Comparison of ENCODE assay signal across 24 cellular contexts in the genomic region with DNA sequence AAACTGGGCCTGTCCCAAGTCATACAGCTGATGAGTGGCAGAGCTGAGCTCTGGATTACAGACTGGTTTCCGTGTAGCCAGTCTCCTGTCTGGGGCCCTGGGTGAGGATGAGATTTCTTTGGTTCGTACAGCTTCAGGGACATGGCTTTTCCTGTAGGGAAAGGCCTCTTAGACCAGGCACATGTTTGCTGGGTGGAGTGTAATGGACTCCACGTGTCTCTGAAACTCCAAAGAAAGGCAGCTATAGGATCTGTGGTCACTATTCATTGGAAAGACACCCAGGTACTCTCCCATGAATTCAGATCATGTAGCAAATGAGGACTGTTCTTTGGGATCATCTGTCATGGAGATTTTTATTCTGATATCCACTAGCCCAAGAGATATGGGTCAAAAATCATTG. TPM values are rescaled to one million over a fixed set of nuclear protein-coding genes. Genes with fewer than 3 reads are reported as not detected.
"Had no signal": no experiment of that assay in that cellular context is flagged by ENCODE, and none has a peak within 500 bp of the region (broad histone marks: within the 10 kb centered on the region; RNA-seq: fewer than 3 reads in every experiment).

No MANE protein-coding gene starts in this region.

- H3K36me3 Mint-ChIP-seq: memory B cell; natural killer cell treated with Interleukin-12 subunit alpha and Interleukin-12 subunit beta and Interleukin-15 and Interleukin-18, amount 100 ng/mL, for 72 hours; stimulated activated effector memory CD8-positive, alpha-beta T cell treated with anti-CD3 and anti-CD28 coated beads, Interleukin-12 subunit alpha, Interleukin-12 subunit beta, amount 100 ng/mL, for 72 hours; type B pancreatic cell had no signal

- H3K9me3 ChIP-seq: lower lobe of right lung, neutrophil, sigmoid colon, suprapubic skin, thyroid gland had no signal

- H3K4me1 Mint-ChIP-seq: stimulated activated effector memory CD8-positive, alpha-beta T cell treated with anti-CD3 and anti-CD28 coated beads, Interleukin-12 subunit alpha, Interleukin-12 subunit beta, amount 100 ng/mL, for 72 hours had no signal

- H3K4me3 ChIP-seq: lower lobe of right lung, sigmoid colon, skin epidermis, suprapubic skin, thyroid gland had no signal

- H3K27me3 ChIP-seq: sigmoid colon, suprapubic skin, thyroid gland had no signal

- DNase-seq: dermis blood vessel endothelial cell; effector CD4-positive, alpha-beta T cell; foreskin melanocyte; head of caudate nucleus; hippocampal formation; lower lobe of right lung; midbrain; sigmoid colon; stimulated activated CD4-positive, alpha-beta T cell treated with anti-CD3 and anti-CD28 coated beads, Interleukin-2, amount 100 ng/mL, for 48 hours; stimulated activated CD8-positive, alpha-beta memory T cell treated with anti-CD3 and anti-CD28 coated beads, Interleukin-4, amount 100 ng/mL, for 48 hours; stimulated activated naive CD8-positive, alpha-beta T cell treated with anti-CD3 and anti-CD28 coated beads, Interleukin-15, Interleukin-2, amounts not matched to agents 100 U/mL and 50 U/mL, for 24 hours; thyroid gland had no signal

- H3K4me3 Mint-ChIP-seq: memory B cell; natural killer cell treated with Interleukin-12 subunit alpha and Interleukin-12 subunit beta and Interleukin-15 and Interleukin-18, amount 100 ng/mL, for 72 hours; stimulated activated effector memory CD8-positive, alpha-beta T cell treated with anti-CD3 and anti-CD28 coated beads, Interleukin-12 subunit alpha, Interleukin-12 subunit beta, amount 100 ng/mL, for 72 hours had no signal

- ATAC-seq: lower lobe of right lung; stimulated activated effector memory CD8-positive, alpha-beta T cell treated with anti-CD3 and anti-CD28 coated beads, Interleukin-12 subunit alpha, Interleukin-12 subunit beta, amount 100 ng/mL, for 72 hours; stimulated activated naive CD8-positive, alpha-beta T cell treated with anti-CD3 and anti-CD28 coated beads, Interleukin-15, Interleukin-2, amounts not matched to agents 100 U/mL and 50 U/mL, for 24 hours had no signal

- H3K4me1 ChIP-seq: lower lobe of right lung had no signal

- H3K36me3 ChIP-seq: lower lobe of right lung, neutrophil, sigmoid colon, suprapubic skin, thyroid gland had no signal

- H3K27ac Mint-ChIP-seq: memory B cell; natural killer cell treated with Interleukin-12 subunit alpha and Interleukin-12 subunit beta and Interleukin-15 and Interleukin-18, amount 100 ng/mL, for 72 hours; stimulated activated effector memory CD8-positive, alpha-beta T cell treated with anti-CD3 and anti-CD28 coated beads, Interleukin-12 subunit alpha, Interleukin-12 subunit beta, amount 100 ng/mL, for 72 hours had no signal

- H3K9me3 Mint-ChIP-seq: memory B cell; natural killer cell treated with Interleukin-12 subunit alpha and Interleukin-12 subunit beta and Interleukin-15 and Interleukin-18, amount 100 ng/mL, for 72 hours; stimulated activated effector memory CD8-positive, alpha-beta T cell treated with anti-CD3 and anti-CD28 coated beads, Interleukin-12 subunit alpha, Interleukin-12 subunit beta, amount 100 ng/mL, for 72 hours; type B pancreatic cell had no signal

- FAIRE-seq: colon, urothelium cell line had no signal

- H3K27ac ChIP-seq: lower lobe of right lung, neutrophil, sigmoid colon, suprapubic skin, thyroid gland had no signal

RNA-seq across cellular contexts. Expression of a gene that starts 2.4 kb away (rescaled TPM):
- total RNA-seq: natural killer cell treated with Interleukin-12 subunit alpha and Interleukin-12 subunit beta and Interleukin-15 and Interleukin-18, amount 100 ng/mL, for 72 hours; osteoblast; pulmonary artery endothelial cell; sigmoid colon; thyroid gland had no signal
- polyA plus RNA-seq: esophagus, sigmoid colon had no signal
